ENCODE assay signal across 8 cellular contexts in the genomic region with DNA sequence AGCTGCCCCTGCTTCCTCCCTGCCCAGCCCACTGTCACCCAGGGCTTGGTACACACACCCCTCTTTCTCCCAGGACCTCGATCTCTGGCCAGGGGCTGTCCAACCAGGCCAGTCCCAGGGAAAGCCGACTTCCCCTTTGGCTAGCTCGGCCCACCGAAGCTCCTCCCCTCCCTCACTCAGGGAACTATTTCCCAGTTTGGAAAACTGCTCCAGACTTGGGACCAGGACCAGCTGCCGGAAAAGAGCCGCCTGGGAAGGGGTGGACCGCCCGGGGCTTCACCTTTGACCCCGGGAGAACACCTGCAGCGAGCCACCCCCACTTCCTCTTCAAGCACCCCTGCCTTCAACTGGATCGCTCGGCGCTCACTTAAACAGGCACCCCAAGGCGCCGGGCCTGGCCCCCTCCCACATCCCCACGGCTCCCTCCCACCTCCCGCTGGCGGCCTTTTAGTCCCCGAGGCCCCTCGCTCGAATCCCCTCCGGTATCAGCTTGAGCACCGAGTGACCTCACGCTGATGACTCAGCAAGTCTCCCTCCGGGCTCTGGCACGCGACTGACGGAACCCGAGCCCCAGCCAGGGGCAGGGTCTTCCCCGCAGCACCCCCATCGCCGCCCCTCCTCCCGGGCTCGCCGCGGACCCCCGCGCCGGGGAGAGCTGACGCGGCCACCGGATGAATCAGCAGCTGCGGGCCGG.
A peak's percentile ranks its signal among the peaks of the same experiment; 100 is the strongest.
DNase-seq lines count a peak whose midpoint lies in the region; ATAC-seq and TF ChIP-seq lines count a peak whose summit lies in the region.

No MANE protein-coding gene starts in this region.

- DNase-seq in COR-L47 (lab: John Stamatoyannopoulos, UW) (peak; percentile 64), NAMALWA (ENCODE audit: low spot score) (peak; percentile 69), choroid plexus epithelial cell (ENCODE audit: low read depth) (peak; percentile 64)
- DNase-seq in activated CD4-positive, CD25-positive, alpha-beta regulatory T cell treated with anti-CD3 and anti-CD28 coated beads, Interleukin-2, amount 50 U/mL, for 16 hours (ENCODE audit: low read depth, low spot score): peak; percentile 34
- peak; percentile 73 for DNase-seq in stimulated activated CD4-positive, alpha-beta T cell treated with anti-CD3 and anti-CD28 coated beads, Interleukin-2, amount 100 ng/mL, for 24 hours

- peak overlapping the region; percentile 78 for H3K27ac ChIP-seq in layer of hippocampus (ENCODE audit: low read depth, low read length)

- no peak for TF ChIP-seq CTCF in choroid plexus epithelial cell (conservative IDR thresholded peaks at IDR 0.05; ENCODE audit: low read depth, low read length)

- peak overlapping the region; percentile 77 for H3K4me3 ChIP-seq in choroid plexus epithelial cell (ENCODE audit: low read depth, low read length)

- ATAC-seq in GM21723 (IDR thresholded peaks at IDR 0.05; ENCODE audit: unreplicated experiment): peak; percentile 17
- no peak for ATAC-seq in GM18867 (IDR thresholded peaks at IDR 0.05; ENCODE audit: unreplicated experiment)

- H3K27me3 ChIP-seq in layer of hippocampus (ENCODE audit: control insufficient read depth, insufficient read depth, low read length): no peaks in the 10 kb centered on the region
